ENCODE assay signal across 23 cellular contexts in genomic region chr3:150975992-150976368, GRCh38. TPM values are rescaled to one million over a fixed set of nuclear protein-coding genes. Genes with fewer than 3 reads are reported as not detected.
"Had no signal": no experiment of that assay in that cellular context is flagged by ENCODE, and none has a peak within 500 bp of the region (broad histone marks: within the 10 kb centered on the region; RNA-seq: fewer than 3 reads in every experiment).

No MANE protein-coding gene starts in this region.

- H3K9me3 ChIP-seq: body of pancreas, esophagus muscularis mucosa, sigmoid colon, spleen, tibial nerve, uterus had no signal

- H3K9me3 Mint-ChIP-seq: central memory CD8-positive, alpha-beta T cell; neural progenitor cell; stimulated activated memory B cell treated with anti-CD40 and anti-IgM and Interleukin-4, amounts not matched to agents 10 μg/mL and 1 μg/mL and 100 μg/mL, for 72 hours; T-helper 2 cell treated with Interferon-gamma antibody and Interleukin-4, amounts not matched to agents 5 μg/mL and 100 μg/mL, for 36 hours had no signal

- DNase-seq: activated CD4-positive, alpha-beta T cell treated with anti-CD3 and anti-CD28 coated beads, Interleukin-2, amount 50 U/mL, for 4 hours; activated CD4-positive, CD25-positive, alpha-beta regulatory T cell; activated naive CD4-positive, alpha-beta T cell treated with anti-CD3 and anti-CD28 coated beads, Interleukin-2, amount 50 U/mL, for 16 hours; amygdala; body of pancreas; cortex of kidney; effector CD4-positive, alpha-beta T cell; left cardiac atrium; sigmoid colon; spleen; stimulated activated CD4-positive, alpha-beta T cell treated with anti-CD3 and anti-CD28 coated beads, Interleukin-1b, Interleukin-23, amount 100 ng/mL, for 48 hours; substantia nigra; uterus had no signal

- H3K9ac ChIP-seq: neural progenitor cell had no signal

- ATAC-seq: body of pancreas; left cardiac atrium; stimulated activated memory B cell treated with anti-CD40 and anti-IgM and Interleukin-4, amounts not matched to agents 10 μg/mL and 1 μg/mL and 100 μg/mL, for 72 hours had no signal

- H3K4me3 Mint-ChIP-seq: central memory CD8-positive, alpha-beta T cell; neural progenitor cell; stimulated activated memory B cell treated with anti-CD40 and anti-IgM and Interleukin-4, amounts not matched to agents 10 μg/mL and 1 μg/mL and 100 μg/mL, for 72 hours; T-helper 2 cell treated with Interferon-gamma antibody and Interleukin-4, amounts not matched to agents 5 μg/mL and 100 μg/mL, for 36 hours had no signal

- H3K4me1 ChIP-seq: body of pancreas, esophagus muscularis mucosa, sigmoid colon, spleen, tibial nerve, uterus had no signal

- H3K36me3 Mint-ChIP-seq: neural progenitor cell; stimulated activated memory B cell treated with anti-CD40 and anti-IgM and Interleukin-4, amounts not matched to agents 10 μg/mL and 1 μg/mL and 100 μg/mL, for 72 hours had no signal

- H3K4me1 Mint-ChIP-seq: central memory CD8-positive, alpha-beta T cell; stimulated activated memory B cell treated with anti-CD40 and anti-IgM and Interleukin-4, amounts not matched to agents 10 μg/mL and 1 μg/mL and 100 μg/mL, for 72 hours had no signal

- H2AFZ ChIP-seq: neural progenitor cell had no signal

- H3K27me3 ChIP-seq: body of pancreas, neural progenitor cell, sigmoid colon, tibial nerve, uterus had no signal

- H3K27ac Mint-ChIP-seq: neural progenitor cell; stimulated activated memory B cell treated with anti-CD40 and anti-IgM and Interleukin-4, amounts not matched to agents 10 μg/mL and 1 μg/mL and 100 μg/mL, for 72 hours; T-helper 2 cell treated with Interferon-gamma antibody and Interleukin-4, amounts not matched to agents 5 μg/mL and 100 μg/mL, for 36 hours had no signal

- H3K4me2 ChIP-seq: neural progenitor cell had no signal

- H3K27ac ChIP-seq: body of pancreas, esophagus muscularis mucosa, neural progenitor cell, sigmoid colon, spleen, tibial nerve, uterus had no signal

RNA-seq across cellular contexts. Expression of gene CLRN1, which starts 3.5 kb away (rescaled TPM):
- total RNA-seq: body of pancreas, esophagus muscularis mucosa, left cardiac atrium, lung, osteocyte, pulmonary artery endothelial cell, sigmoid colon, SK-MEL-5, spleen, tibial nerve, uterus had no signal
- polyA plus RNA-seq: lung, sigmoid colon, spleen had no signal
